19 cellular contexts compared by ENCODE assay signal in genomic region chr1:111666828-111667227, GRCh38. TPM values are rescaled to one million over a fixed set of nuclear protein-coding genes. Genes with fewer than 3 reads are reported as not detected.
DNase-seq lines count a peak whose midpoint lies in the region; ATAC-seq, FAIRE-seq and TF ChIP-seq lines count a peak whose summit lies in the region.
"Had no signal": no experiment of that assay in that cellular context is flagged by ENCODE, and none has a peak within 500 bp of the region (broad histone marks: within the 10 kb centered on the region; RNA-seq: fewer than 3 reads in every experiment).

No MANE protein-coding gene starts in this region.

- H2AFZ ChIP-seq in Karpas-422 (ENCODE audit: low read length), result no peak overlapping the region

- H3K27ac Mint-ChIP-seq in activated naive CD4-positive, alpha-beta T cell treated with anti-CD3 and anti-CD28 coated beads, Interleukin-2, amount 50 U/mL, for 24 hours, result peak overlapping the region; percentile 41
- no peak overlapping the region for H3K27ac Mint-ChIP-seq in activated naive CD4-positive, alpha-beta T cell treated with anti-CD3 and anti-CD28 coated beads, Interleukin-2, amount 10 ng/mL, durations not matched to agents 7 days and 5 days
- H3K27ac Mint-ChIP-seq: WTC11 had no signal

- no peaks in the 10 kb centered on the region for H3K27me3 ChIP-seq in Karpas-422 (ENCODE audit: low read length)
- H3K27me3 ChIP-seq: vagina had no signal

- TF ChIP-seq POLR2A in GM12891 (IDR thresholded peaks at IDR 0.05; ENCODE audit: low read depth, low read length), result no peak

- peak; percentile 37 for ATAC-seq in left ventricle myocardium superior
- ATAC-seq: WTC11 had no signal

- H3K36me3 ChIP-seq in Karpas-422 (ENCODE audit: insufficient read depth, low read length), result no peaks in the 10 kb centered on the region
- H3K36me3 ChIP-seq: vagina had no signal

- intact Hi-C loops in left ventricle myocardium superior (cut with micrococcal nuclease), result no loop called here

- H3K9me3 Mint-ChIP-seq in activated naive CD4-positive, alpha-beta T cell treated with anti-CD3 and anti-CD28 coated beads, Interleukin-2, amount 50 U/mL, for 24 hours, result no peaks in the 10 kb centered on the region
- H3K9me3 Mint-ChIP-seq in activated naive CD4-positive, alpha-beta T cell treated with anti-CD3 and anti-CD28 coated beads, Interleukin-2, amount 10 ng/mL, durations not matched to agents 7 days and 5 days, result no peaks in the 10 kb centered on the region
- H3K9me3 Mint-ChIP-seq: WTC11 had no signal

- CTCF ChIA-PET in activated naive CD4-positive, alpha-beta T cell treated with anti-CD3 and anti-CD28 coated beads, Interleukin-2, amount 10 ng/mL, durations not matched to agents 7 days and 5 days (lab: Charles Lee), result interaction anchor here (1.0 kb wide), 1 partner anchor 42 kb away, joined by 4 read pairs; no protein-coding TSS in a partner anchor

- peak overlapping the region; percentile 29 for H3K4me3 ChIP-seq in Karpas-422 (ENCODE audit: low read length)
- H3K4me3 ChIP-seq: vagina had no signal

- peak overlapping the region; percentile 34 for H3K9ac ChIP-seq in Karpas-422 (ENCODE audit: low read length)

- DNase-seq in activated naive CD4-positive, alpha-beta T cell treated with anti-CD3 and anti-CD28 coated beads, Interleukin-2, amount 10 ng/mL, durations not matched to agents 7 days and 5 days, result no peak
- DNase-seq in Karpas-422 (peak; percentile 84), left ventricle myocardium superior (no peak), retina (peak; percentile 32), GDM1 (lab: John Stamatoyannopoulos, UW) (no peak), NCI-H2029 treated with DMSO at 0.1 percent for 48 hours (lab: John Stamatoyannopoulos, UW) (no peak), GM12891 (ENCODE audit: insufficient read length, low spot score) (no peak)
- DNase-seq: ACHN; activated gamma-delta T cell; cortex of kidney; EL; NCI-H1694; NCI-H510A; stimulated activated CD4-positive, alpha-beta T cell treated with anti-CD3 and anti-CD28 coated beads, Interleukin-4, amount 100 ng/mL, for 1 hour; substantia nigra; T-helper 2 cell had no signal

- H3K27me3 Mint-ChIP-seq in activated naive CD4-positive, alpha-beta T cell treated with anti-CD3 and anti-CD28 coated beads, Interleukin-2, amount 50 U/mL, for 24 hours, result no peaks in the 10 kb centered on the region
- H3K27me3 Mint-ChIP-seq in activated naive CD4-positive, alpha-beta T cell treated with anti-CD3 and anti-CD28 coated beads, Interleukin-2, amount 10 ng/mL, durations not matched to agents 7 days and 5 days, result no peaks in the 10 kb centered on the region

- peak overlapping the region; percentile 89 for H3K27ac ChIP-seq in Karpas-422 (ENCODE audit: low read length)
- H3K27ac ChIP-seq: vagina had no signal

- FAIRE-seq in GM12891 (lab: Jason Lieb, UNC), result no peak

- H3K4me2 ChIP-seq in Karpas-422 (ENCODE audit: low read depth, low read length, poor library complexity, severe bottlenecking), result peak overlapping the region; percentile 63

- peaks cover 93% of the 10 kb centered on the region for H3K4me1 Mint-ChIP-seq in activated naive CD4-positive, alpha-beta T cell treated with anti-CD3 and anti-CD28 coated beads, Interleukin-2, amount 50 U/mL, for 24 hours
- peaks cover 54% of the 10 kb centered on the region for H3K4me1 Mint-ChIP-seq in activated naive CD4-positive, alpha-beta T cell treated with anti-CD3 and anti-CD28 coated beads, Interleukin-2, amount 10 ng/mL, durations not matched to agents 7 days and 5 days
- H3K4me1 Mint-ChIP-seq: WTC11 had no signal

- peaks cover 92% of the 10 kb centered on the region for H3K79me2 ChIP-seq in Karpas-422 (ENCODE audit: low read length)

- no peak overlapping the region for H3K4me3 Mint-ChIP-seq in activated naive CD4-positive, alpha-beta T cell treated with anti-CD3 and anti-CD28 coated beads, Interleukin-2, amount 50 U/mL, for 24 hours
- H3K4me3 Mint-ChIP-seq in activated naive CD4-positive, alpha-beta T cell treated with anti-CD3 and anti-CD28 coated beads, Interleukin-2, amount 10 ng/mL, durations not matched to agents 7 days and 5 days, result no peak overlapping the region
- H3K4me3 Mint-ChIP-seq: WTC11 had no signal

- H4K20me1 ChIP-seq in Karpas-422 (ENCODE audit: insufficient read depth, low read depth, low read length), result no peaks in the 10 kb centered on the region

- H3K4me1 ChIP-seq in Karpas-422 (ENCODE audit: low read length), result peaks cover 58% of the 10 kb centered on the region

- H3K9me2 ChIP-seq in Karpas-422 (replicated peaks; ENCODE audit: insufficient read depth, low read length), result no peaks in the 10 kb centered on the region

- no peaks in the 10 kb centered on the region for H3K9me3 ChIP-seq in Karpas-422 (ENCODE audit: low read length)
- H3K9me3 ChIP-seq: vagina had no signal

- H3K36me3 Mint-ChIP-seq in activated naive CD4-positive, alpha-beta T cell treated with anti-CD3 and anti-CD28 coated beads, Interleukin-2, amount 50 U/mL, for 24 hours, result peaks cover 9% of the 10 kb centered on the region
- peaks cover 33% of the 10 kb centered on the region for H3K36me3 Mint-ChIP-seq in activated naive CD4-positive, alpha-beta T cell treated with anti-CD3 and anti-CD28 coated beads, Interleukin-2, amount 10 ng/mL, durations not matched to agents 7 days and 5 days
- H3K36me3 Mint-ChIP-seq: WTC11 had no signal

TF ChIP-seq in GM12891, 5 proteins besides CTCF, POLR2A, EP300 and RAD21:
- TF ChIP-seq POU2F2 (IDR thresholded peaks at IDR 0.05; ENCODE audit: low read depth, low read length), result no peak
- no peak for TF ChIP-seq TAF1 (IDR thresholded peaks at IDR 0.05; ENCODE audit: low read depth, low read length)
- no peak for TF ChIP-seq POLR2AphosphoS5 (IDR thresholded peaks at IDR 0.05; ENCODE audit: low read depth, low read length)
- TF ChIP-seq SPI1 (IDR thresholded peaks at IDR 0.05; ENCODE audit: low read depth, low read length), result no peak
- no peak for TF ChIP-seq PAX5 (IDR thresholded peaks at IDR 0.05; ENCODE audit: insufficient read depth, low read length, severe bottlenecking)

RNA-seq across cellular contexts. Expression of gene RAP1A, which starts 47.2 kb away (rescaled TPM):
- total RNA-seq in Karpas-422 (2014; rRNA removed; shearing (Covaris generic); ENCODE audit: low replicate concordance), result 12.0 and 55.3 TPM in 2 replicates
- total RNA-seq in left ventricle myocardium superior, result 102 TPM
- polyA plus RNA-seq in GM12891 (2012; ENCODE audit: low read depth, missing spikeins), result 120 TPM

Comparison
In these comparisons a context has a peak if more than half of its experiments do, and no peak if none do; other contexts are left out.
1. DNase-seq: peak in Karpas-422 (single experiment) and retina (single experiment); none in activated naive CD4-positive, alpha-beta T cell treated with anti-CD3 and anti-CD28 coated beads, Interleukin-2, amount 10 ng/mL, durations not matched to agents 7 days and 5 days (single experiment), left ventricle myocardium superior (single experiment), GDM1 (single experiment), NCI-H2029 treated with DMSO at 0.1 percent for 48 hours (single experiment) and GM12891 (single experiment).